In the genomic region with DNA sequence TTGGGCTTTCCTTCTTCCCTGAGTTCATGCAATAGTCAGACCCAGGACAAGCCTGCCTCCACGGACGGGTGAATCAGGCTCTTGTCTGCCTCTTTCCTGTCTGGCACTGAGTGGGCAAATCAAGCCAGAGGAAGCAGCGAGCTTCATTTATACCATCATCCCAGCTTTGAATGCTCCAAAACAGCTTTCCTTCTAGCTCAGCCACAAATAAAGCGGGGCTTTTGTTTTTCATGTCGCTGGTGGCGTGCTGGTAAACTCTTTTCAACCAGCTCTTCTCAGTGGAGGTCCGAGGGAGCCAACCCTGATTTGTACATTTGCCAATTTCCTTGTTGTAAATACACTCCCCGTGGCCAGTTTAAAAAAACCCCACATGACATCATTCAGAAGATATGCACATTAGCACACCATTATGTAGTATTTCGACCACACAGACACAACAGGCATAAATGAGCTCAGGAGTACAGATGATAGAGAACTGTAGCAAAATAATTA, we compare ENCODE assay signal across 8 cellular contexts. TPM values are rescaled to one million over a fixed set of nuclear protein-coding genes. Genes with fewer than 3 reads are reported as not detected.
A peak's percentile ranks its signal among the peaks of the same experiment; 100 is the strongest.
DNase-seq lines count a peak whose midpoint lies in the region; ATAC-seq lines count a peak whose summit lies in the region.

No MANE protein-coding gene starts in this region.

- peaks cover 3 to 5% of the 10 kb centered on the region in 2 donors for H3K9me3 ChIP-seq in duodenal mucosa (ENCODE audit: control insufficient read depth in 1 of 2, low read length in 2 of 2)
- H3K9me3 ChIP-seq in mesodermal cell (ENCODE audit: control insufficient read depth, low read length), result peaks cover 5% of the 10 kb centered on the region
- no peaks in the 10 kb centered on the region for H3K9me3 ChIP-seq in HAP-1

- DNase-seq in COLO668 (lab: John Stamatoyannopoulos, UW; ENCODE audit: unreplicated experiment) (peak; percentile 15), NCI-H226 (peak; percentile 95), ureter (ENCODE audit: low spot score) (peak; percentile 77), HAP-1 (ENCODE audit: low spot score in 2 of 2) (no peak)

- no peak for ATAC-seq in GM21423 (IDR thresholded peaks at IDR 0.05; ENCODE audit: unreplicated experiment)
- ATAC-seq in GM21717 (IDR thresholded peaks at IDR 0.05; ENCODE audit: unreplicated experiment), result no peak

- H3K4me3 ChIP-seq in duodenal mucosa (ENCODE audit: low read depth in 1 of 2, low read length in 2 of 2) (no peak overlapping the region), mesodermal cell (ENCODE audit: extremely low read depth, insufficient read depth, low read length, poor library complexity, severe bottlenecking) (no peak overlapping the region), HAP-1 (no peak overlapping the region)

- H3K27ac ChIP-seq in duodenal mucosa (ENCODE audit: low read depth, low read length) (peak overlapping the region; percentile 65), mesodermal cell (ENCODE audit: low read depth, low read length, severe bottlenecking) (peak overlapping the region; percentile 87)

- H3K9ac ChIP-seq in duodenal mucosa (ENCODE audit: low read depth in 1 of 2, low read length in 2 of 2), result no peak overlapping the region

- H3K36me3 ChIP-seq in duodenal mucosa (ENCODE audit: control insufficient read depth in 1 of 2, insufficient read depth in 2 of 2, low read length in 2 of 2) (no peaks in the 10 kb centered on the region), mesodermal cell (ENCODE audit: control insufficient read depth, insufficient read depth, low read length) (no peaks in the 10 kb centered on the region), HAP-1 (replicated peaks) (no peaks in the 10 kb centered on the region)

- H3K4me1 ChIP-seq in duodenal mucosa (ENCODE audit: control insufficient read depth in 1 of 2, insufficient read depth in 2 of 2, low read length in 2 of 2) (peaks cover 8 to 33% of the 10 kb centered on the region in 2 donors), mesodermal cell (ENCODE audit: control insufficient read depth, insufficient read depth, low read length, poor library complexity, severe bottlenecking) (peaks cover 41% of the 10 kb centered on the region), HAP-1 (peaks cover 25% of the 10 kb centered on the region)

- in situ Hi-C loops in HAP-1 (cut with MboI; ENCODE audit: low sequenced_read_pairs), result loop anchor here (25.0 kb wide), 1 partner anchor 530 kb away; a partner anchor contains a TSS

- 61 to 78% methylated on average over 4 to 6 of the region's 9 CpGs for WGBS in mesodermal cell (ENCODE audit: insufficient coverage in 2 of 2), 2 experiments

- H3K27me3 ChIP-seq in duodenal mucosa (ENCODE audit: control insufficient read depth in 1 of 2, insufficient read depth in 2 of 2, low read length in 2 of 2) (no peaks in the 10 kb centered on the region), HAP-1 (ENCODE audit: low read depth) (no peaks in the 10 kb centered on the region)

RNA-seq across cellular contexts. Expression of a gene that starts 8.6 kb away (rescaled TPM):
- polyA plus RNA-seq in mesodermal cell (2013, experiment 1 of 2), result 1.1 TPM
- not detected for polyA plus RNA-seq in mesodermal cell (2013, experiment 2 of 2)
- total RNA-seq in ureter, result 0.52 TPM

RNA-seq across cellular contexts. Expression of a gene that starts 44.2 kb away (rescaled TPM):
- 248 TPM for polyA plus RNA-seq in mesodermal cell (2013, experiment 1 of 2)
- polyA plus RNA-seq in mesodermal cell (2013, experiment 2 of 2), result 222 TPM
- 546 TPM for total RNA-seq in ureter

Comparison
In these comparisons a context has a peak if more than half of its experiments do, and no peak if none do; other contexts are left out.
1. DNase-seq: peak in COLO668 (single experiment), NCI-H226 (single experiment) and ureter (single experiment); none in HAP-1 (0 of 2).